Comparison of ENCODE assay signal across 25 cellular contexts in the genomic region with DNA sequence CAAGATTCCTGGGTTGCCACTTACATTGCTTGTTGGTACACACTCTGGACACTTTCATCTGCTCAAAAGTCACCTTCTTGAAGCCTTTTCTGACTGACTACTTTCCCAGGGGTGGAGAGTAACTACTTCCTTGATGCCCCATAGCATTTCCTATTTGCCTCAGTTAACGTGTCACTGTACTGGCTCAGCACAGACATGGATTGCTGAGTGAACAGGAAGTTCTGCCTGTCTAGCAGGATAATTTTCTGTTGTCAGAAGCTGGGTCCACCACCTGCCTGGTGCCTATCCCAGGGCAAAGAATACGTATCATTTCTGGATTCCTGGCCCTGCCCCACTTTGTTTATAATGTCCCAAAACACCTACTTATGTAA. TPM values are rescaled to one million over a fixed set of nuclear protein-coding genes. Genes with fewer than 3 reads are reported as not detected.
DNase-seq lines count a peak whose midpoint lies in the region; ATAC-seq and TF ChIP-seq lines count a peak whose summit lies in the region.
"Had no signal": no experiment of that assay in that cellular context is flagged by ENCODE, and none has a peak within 500 bp of the region (broad histone marks: within the 10 kb centered on the region; RNA-seq: fewer than 3 reads in every experiment).

No MANE protein-coding gene starts in this region.

- no peak overlapping the region for H3K27ac Mint-ChIP-seq in activated naive CD4-positive, alpha-beta T cell treated with anti-CD3 and anti-CD28 coated beads, Interleukin-2, amount 50 U/mL, for 72 hours
- H3K27ac Mint-ChIP-seq: activated CD4-positive, alpha-beta T cell treated with anti-CD3 and anti-CD28 coated beads, Interleukin-2, amount 10 ng/mL, durations not matched to agents 24 days and 14 days; activated CD8-positive, alpha-beta memory T cell treated with anti-CD3 and anti-CD28 coated beads, Interleukin-2, amount 10 ng/mL, durations not matched to agents 7 days and 5 days; activated naive CD4-positive, alpha-beta T cell treated with anti-CD3 and anti-CD28 coated beads for 36 hours; activated T-cell treated with anti-CD3 and anti-CD28 coated beads, Interleukin-2, amount 50 U/mL, for 72 hours; naive B cell had no signal

- peaks cover 0 to 5% of the 10 kb centered on the region in 2 donors for H3K36me3 Mint-ChIP-seq in activated naive CD4-positive, alpha-beta T cell treated with anti-CD3 and anti-CD28 coated beads, Interleukin-2, amount 50 U/mL, for 72 hours
- H3K36me3 Mint-ChIP-seq: activated CD8-positive, alpha-beta memory T cell treated with anti-CD3 and anti-CD28 coated beads, Interleukin-2, amount 10 ng/mL, durations not matched to agents 7 days and 5 days; naive B cell had no signal

- no peaks in the 10 kb centered on the region for H3K9me3 ChIP-seq in Peyer's patch
- H3K9me3 ChIP-seq in esophagus squamous epithelium, result no peaks in the 10 kb centered on the region
- no peaks in the 10 kb centered on the region for H3K9me3 ChIP-seq in prostate gland

- H3K27ac ChIP-seq in Peyer's patch (peak overlapping the region in 3 of 4 donors; percentile 49 to 85 (median 75)), esophagus squamous epithelium (peak overlapping the region; percentile 57 to 82 (median 74)), prostate gland (peak overlapping the region; percentile 59)
- H3K27ac ChIP-seq: cardiac muscle cell, GM23248, SK-N-MC had no signal

- no peak for TF ChIP-seq CTCF in Peyer's patch (IDR thresholded peaks at IDR 0.05)
- no peak for TF ChIP-seq CTCF in esophagus squamous epithelium (IDR thresholded peaks at IDR 0.05)
- no peak for TF ChIP-seq CTCF in prostate gland (IDR thresholded peaks at IDR 0.05)

- peaks cover 3 to 5% of the 10 kb centered on the region in 2 donors for H3K9me3 Mint-ChIP-seq in activated naive CD4-positive, alpha-beta T cell treated with anti-CD3 and anti-CD28 coated beads, Interleukin-2, amount 50 U/mL, for 72 hours

- H3K27me3 ChIP-seq in Peyer's patch (no peaks in the 10 kb centered on the region), esophagus squamous epithelium (no peaks in the 10 kb centered on the region), prostate gland (replicated peaks; ENCODE audit: insufficient read depth) (no peaks in the 10 kb centered on the region)
- H3K27me3 ChIP-seq: cardiac muscle cell had no signal

- TF ChIP-seq POLR2A in Peyer's patch (IDR thresholded peaks at IDR 0.05), result peak in 1 of 2 donors; percentile 22
- no peak for TF ChIP-seq POLR2A in esophagus squamous epithelium (IDR thresholded peaks at IDR 0.05)
- TF ChIP-seq POLR2A in prostate gland (IDR thresholded peaks at IDR 0.05), result no peak

- no peak for ATAC-seq in activated naive CD4-positive, alpha-beta T cell treated with anti-CD3 and anti-CD28 coated beads, Interleukin-2, amount 50 U/mL, for 72 hours
- ATAC-seq: activated CD8-positive, alpha-beta memory T cell treated with anti-CD3 and anti-CD28 coated beads, Interleukin-2, amount 10 ng/mL, durations not matched to agents 7 days and 5 days; K562 had no signal

- H3K36me3 ChIP-seq in Peyer's patch (no peaks in the 10 kb centered on the region), esophagus squamous epithelium (no peaks in the 10 kb centered on the region), prostate gland (no peaks in the 10 kb centered on the region)
- H3K36me3 ChIP-seq: cardiac muscle cell had no signal

- DNase-seq in DMS53 (lab: John Stamatoyannopoulos, UW) (peak; percentile 50), Peyer's patch (peak in 1 of 3 donors; percentile 60), esophagus squamous epithelium (lab: John Stamatoyannopoulos, UW) (no peak), prostate gland (ENCODE audit: low spot score) (peak; percentile 46), NCI-H82 treated with DMSO at 0.1 percent for 48 hours (lab: John Stamatoyannopoulos, UW; ENCODE audit: unreplicated experiment) (no peak), AML-193 (lab: John Stamatoyannopoulos, UW) (no peak), DMS 273 (lab: John Stamatoyannopoulos, UW; ENCODE audit: unreplicated experiment) (no peak)
- DNase-seq in activated naive CD4-positive, alpha-beta T cell treated with anti-CD3 and anti-CD28 coated beads, Interleukin-2, amount 50 U/mL, for 72 hours (ENCODE audit: low spot score in 2 of 2), result no peak
- DNase-seq: activated CD4-positive, alpha-beta T cell treated with anti-CD3 and anti-CD28 coated beads, Interleukin-2, amount 10 ng/mL, durations not matched to agents 24 days and 14 days; activated CD8-positive, alpha-beta memory T cell treated with anti-CD3 and anti-CD28 coated beads, Interleukin-2, amount 10 ng/mL, durations not matched to agents 7 days and 5 days; activated naive CD4-positive, alpha-beta T cell treated with anti-CD3 and anti-CD28 coated beads for 36 hours; activated T-cell treated with anti-CD3 and anti-CD28 coated beads, Interleukin-2, amount 50 U/mL, for 72 hours; amygdala; GM23248; kidney glomerular epithelial cell; mesenchymal stem cell; naive B cell; NCI-H1436; NCI-H2171 treated with DMSO at 0.1 percent for 48 hours; NCI-H524 treated with DMSO at 0.1 percent for 48 hours; nucleus accumbens; stimulated activated CD4-positive, alpha-beta T cell treated with anti-CD3 and anti-CD28 coated beads, Interleukin-2, amount 100 ng/mL, for 24 hours had no signal

- H3K4me1 ChIP-seq in Peyer's patch (peaks cover 0 to 26% (median 0%) of the 10 kb centered on the region in 4 donors), esophagus squamous epithelium (peaks cover 0 to 30% (median 9%) of the 10 kb centered on the region in 3 donors), prostate gland (replicated peaks) (no peaks in the 10 kb centered on the region)

- WGBS in esophagus squamous epithelium, 2 donors, result 14 to 29% methylated on average over 2 of the region's 2 CpGs
- 8% methylated on average over 2 of the region's 2 CpGs for WGBS in prostate gland

- no peak overlapping the region for H3K4me3 ChIP-seq in Peyer's patch
- H3K4me3 ChIP-seq in esophagus squamous epithelium, result no peak overlapping the region
- no peak overlapping the region for H3K4me3 ChIP-seq in prostate gland
- H3K4me3 ChIP-seq: cardiac muscle cell, GM23248, K562, SK-N-MC had no signal

- intact Hi-C loops in esophagus squamous epithelium (cut with DNase I) (no loop called here), prostate gland (cut with DNase I) (no loop called here)

RNA-seq across cellular contexts. Expression of gene ABHD17C, which starts 15.3 kb away (rescaled TPM):
- total RNA-seq in Peyer's patch, result 10 to 100 TPM; 14.9 to 74.6 (median 37.8) TPM
- total RNA-seq in esophagus squamous epithelium, result 10 to 100 TPM; 18.7 to 37.1 (median 27.1) TPM
- 10 to 100 TPM; 13.6 to 32.4 TPM for total RNA-seq in prostate gland
- 1 to 10 TPM; 7.2 to 7.8 TPM for total RNA-seq in activated naive CD4-positive, alpha-beta T cell treated with anti-CD3 and anti-CD28 coated beads, Interleukin-2, amount 50 U/mL, for 72 hours

Comparison
In these comparisons a context has a peak if more than half of its experiments do, and no peak if none do; other contexts are left out.
1. DNase-seq: peak in DMS53 (single experiment) and prostate gland (single experiment); none in esophagus squamous epithelium (single experiment), NCI-H82 treated with DMSO at 0.1 percent for 48 hours (single experiment), AML-193 (0 of 2), activated naive CD4-positive, alpha-beta T cell treated with anti-CD3 and anti-CD28 coated beads, Interleukin-2, amount 50 U/mL, for 72 hours (0 of 2) and DMS 273 (single experiment).
2. Peak in every context shown above with its lines, with median percentiles within 50 percentile points of each other: H3K27ac ChIP-seq.